In the genomic region with DNA sequence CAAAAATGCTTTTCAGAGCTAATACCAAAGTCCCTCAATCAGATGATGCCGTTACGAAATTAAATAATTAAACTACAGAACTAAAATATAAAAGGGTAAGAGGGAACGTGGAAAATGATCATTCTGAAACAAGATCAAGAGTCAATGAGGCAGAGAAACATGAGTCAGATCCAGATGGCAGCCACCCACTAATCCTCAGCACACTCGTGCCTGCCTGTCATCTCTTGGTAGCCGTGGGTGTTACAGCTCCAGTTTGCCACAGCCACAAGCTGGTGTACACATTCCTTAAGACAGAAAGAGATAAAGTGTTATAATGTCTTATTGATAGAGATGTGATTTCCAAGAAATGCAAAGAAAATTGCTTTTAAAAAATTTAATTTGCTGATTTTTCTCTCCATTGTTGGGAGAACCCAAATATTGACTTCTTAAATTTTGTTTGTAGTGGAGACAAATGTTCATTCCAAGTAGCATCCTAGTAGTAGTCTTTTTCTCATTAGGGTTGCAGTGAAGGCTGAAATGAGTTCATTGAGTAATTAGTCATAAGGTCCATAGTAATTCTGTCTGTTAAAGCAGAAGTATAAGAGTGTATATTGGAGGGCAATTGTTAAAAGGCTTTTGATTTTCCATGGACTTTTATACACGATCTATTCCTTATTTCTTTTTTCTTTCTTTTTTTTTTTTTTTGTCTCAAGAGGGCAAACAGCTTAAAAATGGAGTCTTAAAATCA, we compare ENCODE assay signal across 12 cellular contexts.
DNase-seq lines count a peak whose midpoint lies in the region; ATAC-seq and TF ChIP-seq lines count a peak whose summit lies in the region.
"Had no signal": no experiment of that assay in that cellular context is flagged by ENCODE, and none has a peak within 500 bp of the region (broad histone marks: within the 10 kb centered on the region; RNA-seq: fewer than 3 reads in every experiment).

No MANE protein-coding gene starts in this region.

- H3K36me3 Mint-ChIP-seq in endodermal cell (ENCODE audit: low read depth), result no peaks in the 10 kb centered on the region

- no peak overlapping the region for H3K9ac ChIP-seq in endodermal cell (ENCODE audit: extremely low read depth, low read length, poor library complexity, severe bottlenecking)
- H3K9ac ChIP-seq: KMS-11 had no signal

- WGBS in right lobe of liver (ENCODE audit: insufficient coverage, low coverage, low lambda C conversion rate, missing lambda C conversion rate), result 51% methylated on average over 6 of the region's 6 CpGs
- 81 to 100% methylated on average over 2 to 5 of the region's 6 CpGs for WGBS in endodermal cell (ENCODE audit: insufficient coverage in 1 of 2, insufficient read length in 1 of 2), 2 experiments

- peaks cover 4% of the 10 kb centered on the region for H3K9me3 Mint-ChIP-seq in endodermal cell

- H3K27me3 Mint-ChIP-seq in endodermal cell (ENCODE audit: insufficient read depth), result no peaks in the 10 kb centered on the region

- TF ChIP-seq CTCF in right lobe of liver (IDR thresholded peaks at IDR 0.05) (no peak), endodermal cell (conservative IDR thresholded peaks at IDR 0.05) (no peak)

- H3K36me3 ChIP-seq in right lobe of liver, result no peaks in the 10 kb centered on the region
- H3K36me3 ChIP-seq in endodermal cell (ENCODE audit: control insufficient read depth, insufficient read depth, low read length), result no peaks in the 10 kb centered on the region
- H3K36me3 ChIP-seq: breast epithelium had no signal

- no peak overlapping the region for H3K27ac Mint-ChIP-seq in endodermal cell

- no peak for ATAC-seq in right lobe of liver
- no peak for ATAC-seq in GM21576 (IDR thresholded peaks at IDR 0.05; ENCODE audit: unreplicated experiment)

- H3K4me3 ChIP-seq in right lobe of liver (no peak overlapping the region), endodermal cell (ENCODE audit: low read length) (no peak overlapping the region)
- H3K4me3 ChIP-seq: breast epithelium had no signal

- H3K27me3 ChIP-seq in right lobe of liver (peaks cover 0 to 7% of the 10 kb centered on the region in 2 donors), endodermal cell (ENCODE audit: control insufficient read depth, insufficient read depth, low read length, poor library complexity, severe bottlenecking) (no peaks in the 10 kb centered on the region)
- H3K27me3 ChIP-seq: breast epithelium had no signal

- DNase-seq in activated CD4-positive, alpha-beta T cell treated with anti-CD3 and anti-CD28 coated beads, Interleukin-2, amount 50 U/mL, for 48 hours, result peak; percentile 29 to 39
- DNase-seq in activated CD4-positive, alpha-beta T cell treated with anti-CD3 and anti-CD28 coated beads for 1 hour, result no peak
- DNase-seq in NCI-H82 treated with DMSO at 0.1 percent for 48 hours (lab: John Stamatoyannopoulos, UW; ENCODE audit: unreplicated experiment) (peak; percentile 87), foreskin melanocyte (peak; percentile 78), right lobe of liver (no peak), endodermal cell (no peak)
- peak; percentile 0 for DNase-seq in stimulated activated CD8-positive, alpha-beta memory T cell treated with anti-CD3 and anti-CD28 coated beads, Interleukin-12 subunit alpha, Interleukin-12 subunit beta, amount 100 ng/mL, for 24 hours (ENCODE audit: extremely low read depth)
- DNase-seq: DND-41, NCI-H2227 treated with DMSO at 0.1 percent for 48 hours had no signal

- no peaks in the 10 kb centered on the region for H3K9me3 ChIP-seq in right lobe of liver
- H3K9me3 ChIP-seq in endodermal cell (ENCODE audit: control insufficient read depth, low read length), result no peaks in the 10 kb centered on the region
- H3K9me3 ChIP-seq: breast epithelium had no signal

- H3K4me1 ChIP-seq in right lobe of liver (no peaks in the 10 kb centered on the region), endodermal cell (ENCODE audit: control insufficient read depth, insufficient read depth, low read length) (no peaks in the 10 kb centered on the region)
- H3K4me1 ChIP-seq: breast epithelium had no signal

- intact Hi-C loops in right lobe of liver (cut with DNase I), result no loop called here

- H3K4me3 Mint-ChIP-seq in endodermal cell, result no peak overlapping the region

- no peaks in the 10 kb centered on the region for H3K4me1 Mint-ChIP-seq in endodermal cell

- H3K27ac ChIP-seq in right lobe of liver (no peak overlapping the region), endodermal cell (ENCODE audit: low read depth, low read length) (no peak overlapping the region)
- H3K27ac ChIP-seq: breast epithelium, KMS-11 had no signal

- no peak for TF ChIP-seq POLR2A in right lobe of liver (IDR thresholded peaks at IDR 0.05)

Comparison
In these comparisons a context has a peak if more than half of its experiments do, and no peak if none do; other contexts are left out.
1. DNase-seq: peak in activated CD4-positive, alpha-beta T cell treated with anti-CD3 and anti-CD28 coated beads, Interleukin-2, amount 50 U/mL, for 48 hours (2 of 2), NCI-H82 treated with DMSO at 0.1 percent for 48 hours (single experiment), foreskin melanocyte (single experiment) and stimulated activated CD8-positive, alpha-beta memory T cell treated with anti-CD3 and anti-CD28 coated beads, Interleukin-12 subunit alpha, Interleukin-12 subunit beta, amount 100 ng/mL, for 24 hours (single experiment); none in activated CD4-positive, alpha-beta T cell treated with anti-CD3 and anti-CD28 coated beads for 1 hour (single experiment), right lobe of liver (0 of 3) and endodermal cell (single experiment).